1 cellular context compared by ENCODE assay signal in the genomic region with DNA sequence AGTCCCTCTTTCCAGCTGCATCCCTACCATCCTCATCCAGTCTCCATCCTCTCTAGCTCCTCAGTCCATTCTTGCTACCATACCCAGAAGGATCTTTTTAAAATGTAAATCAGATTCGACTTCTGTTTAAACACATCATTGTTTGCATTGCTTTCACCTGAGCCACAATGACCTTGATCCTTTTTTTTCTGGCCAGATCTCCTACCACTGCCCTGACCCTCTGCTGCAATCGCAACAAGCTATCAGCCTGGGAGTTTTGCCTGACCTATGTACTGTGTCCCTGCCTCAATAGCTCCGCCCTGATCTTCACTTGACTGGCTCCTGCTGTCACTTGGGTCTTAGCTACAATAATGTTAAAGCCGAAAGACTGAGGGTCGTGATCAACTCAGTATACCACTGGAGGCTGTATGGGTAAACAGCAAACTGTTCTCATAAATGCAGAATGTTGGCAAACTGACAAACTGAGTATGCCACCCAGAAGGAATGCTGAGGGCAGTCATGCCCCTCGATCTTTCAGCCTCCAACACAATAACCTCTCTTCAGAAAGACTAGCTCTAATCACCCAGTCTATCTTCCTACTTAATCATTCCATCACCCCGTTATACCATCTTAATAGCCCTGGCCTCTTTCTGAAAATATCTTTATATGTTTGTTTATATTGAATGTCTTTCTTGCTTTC.
TF ChIP-seq lines count a peak whose summit lies in the region.

No MANE protein-coding gene starts in this region.

TF ChIP-seq in HepG2, 621 proteins besides CTCF, POLR2A, EP300 and RAD21 (continued from another document and continues in another):
- TF ChIP-seq ZNF407 (CRISPR knock-in tag; IDR thresholded peaks at IDR 0.05; ENCODE audit: not compliant biosample characterization): no peak
- no peak for TF ChIP-seq ZNF543 (CRISPR knock-in tag; IDR thresholded peaks at IDR 0.05)
- TF ChIP-seq ZNF280B (CRISPR knock-in tag; IDR thresholded peaks at IDR 0.05; ENCODE audit: borderline replicate concordance): no peak
- no peak for TF ChIP-seq ZNF484 (CRISPR knock-in tag; IDR thresholded peaks at IDR 0.05; ENCODE audit: borderline replicate concordance, low read depth)
- no peak for TF ChIP-seq TBX3 (IDR thresholded peaks at IDR 0.05; ENCODE audit: borderline replicate concordance)
- TF ChIP-seq KDM1A (CRISPR knock-in tag; IDR thresholded peaks at IDR 0.05): no peak
- no peak for TF ChIP-seq ELF3 (CRISPR knock-in tag; IDR thresholded peaks at IDR 0.05)
- no peak for TF ChIP-seq RBM22 (optimal IDR thresholded peaks at IDR 0.05; ENCODE audit: low read length)
- no peak for TF ChIP-seq FLYWCH1 (CRISPR knock-in tag; IDR thresholded peaks at IDR 0.05)
- no peak for TF ChIP-seq ZNF549 (CRISPR knock-in tag; IDR thresholded peaks at IDR 0.05)
- no peak for TF ChIP-seq MYNN (CRISPR knock-in tag; IDR thresholded peaks at IDR 0.05; ENCODE audit: low read depth)
- no peak for TF ChIP-seq ATF1 (CRISPR knock-in tag; IDR thresholded peaks at IDR 0.05)
- TF ChIP-seq KDM5B (CRISPR knock-in tag; IDR thresholded peaks at IDR 0.05; ENCODE audit: borderline replicate concordance): no peak
- no peak for TF ChIP-seq NFE2L2 (IDR thresholded peaks at IDR 0.05; ENCODE audit: low read length)
- no peak for TF ChIP-seq IRF2 (CRISPR knock-in tag; IDR thresholded peaks at IDR 0.05)
- TF ChIP-seq GLMP (CRISPR knock-in tag; IDR thresholded peaks at IDR 0.05; ENCODE audit: borderline replicate concordance): no peak
- TF ChIP-seq, protein P1, sequence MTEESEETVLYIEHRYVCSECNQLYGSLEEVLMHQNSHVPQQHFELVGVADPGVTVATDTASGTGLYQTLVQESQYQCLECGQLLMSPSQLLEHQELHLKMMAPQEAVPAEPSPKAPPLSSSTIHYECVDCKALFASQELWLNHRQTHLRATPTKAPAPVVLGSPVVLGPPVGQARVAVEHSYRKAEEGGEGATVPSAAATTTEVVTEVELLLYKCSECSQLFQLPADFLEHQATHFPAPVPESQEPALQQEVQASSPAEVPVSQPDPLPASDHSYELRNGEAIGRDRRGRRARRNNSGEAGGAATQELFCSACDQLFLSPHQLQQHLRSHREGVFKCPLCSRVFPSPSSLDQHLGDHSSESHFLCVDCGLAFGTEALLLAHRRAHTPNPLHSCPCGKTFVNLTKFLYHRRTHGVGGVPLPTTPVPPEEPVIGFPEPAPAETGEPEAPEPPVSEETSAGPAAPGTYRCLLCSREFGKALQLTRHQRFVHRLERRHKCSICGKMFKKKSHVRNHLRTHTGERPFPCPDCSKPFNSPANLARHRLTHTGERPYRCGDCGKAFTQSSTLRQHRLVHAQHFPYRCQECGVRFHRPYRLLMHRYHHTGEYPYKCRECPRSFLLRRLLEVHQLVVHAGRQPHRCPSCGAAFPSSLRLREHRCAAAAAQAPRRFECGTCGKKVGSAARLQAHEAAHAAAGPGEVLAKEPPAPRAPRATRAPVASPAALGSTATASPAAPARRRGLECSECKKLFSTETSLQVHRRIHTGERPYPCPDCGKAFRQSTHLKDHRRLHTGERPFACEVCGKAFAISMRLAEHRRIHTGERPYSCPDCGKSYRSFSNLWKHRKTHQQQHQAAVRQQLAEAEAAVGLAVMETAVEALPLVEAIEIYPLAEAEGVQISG (CRISPR knock-in tag; IDR thresholded peaks at IDR 0.05): no peak
- TF ChIP-seq RBAK (CRISPR knock-in tag; IDR thresholded peaks at IDR 0.05): no peak
- TF ChIP-seq ZNF10 (CRISPR knock-in tag; IDR thresholded peaks at IDR 0.05; ENCODE audit: borderline replicate concordance, low read depth): no peak
- no peak for TF ChIP-seq SIN3A (IDR thresholded peaks at IDR 0.05; ENCODE audit: borderline replicate concordance, low read depth, low read length)
- TF ChIP-seq, protein P2, sequence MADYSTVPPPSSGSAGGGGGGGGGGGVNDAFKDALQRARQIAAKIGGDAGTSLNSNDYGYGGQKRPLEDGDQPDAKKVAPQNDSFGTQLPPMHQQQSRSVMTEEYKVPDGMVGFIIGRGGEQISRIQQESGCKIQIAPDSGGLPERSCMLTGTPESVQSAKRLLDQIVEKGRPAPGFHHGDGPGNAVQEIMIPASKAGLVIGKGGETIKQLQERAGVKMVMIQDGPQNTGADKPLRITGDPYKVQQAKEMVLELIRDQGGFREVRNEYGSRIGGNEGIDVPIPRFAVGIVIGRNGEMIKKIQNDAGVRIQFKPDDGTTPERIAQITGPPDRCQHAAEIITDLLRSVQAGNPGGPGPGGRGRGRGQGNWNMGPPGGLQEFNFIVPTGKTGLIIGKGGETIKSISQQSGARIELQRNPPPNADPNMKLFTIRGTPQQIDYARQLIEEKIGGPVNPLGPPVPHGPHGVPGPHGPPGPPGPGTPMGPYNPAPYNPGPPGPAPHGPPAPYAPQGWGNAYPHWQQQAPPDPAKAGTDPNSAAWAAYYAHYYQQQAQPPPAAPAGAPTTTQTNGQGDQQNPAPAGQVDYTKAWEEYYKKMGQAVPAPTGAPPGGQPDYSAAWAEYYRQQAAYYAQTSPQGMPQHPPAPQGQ (CRISPR knock-in tag; IDR thresholded peaks at IDR 0.05; ENCODE audit: borderline replicate concordance): no peak
- TF ChIP-seq ZNF572 (CRISPR knock-in tag; IDR thresholded peaks at IDR 0.05): no peak
- TF ChIP-seq SRF (IDR thresholded peaks at IDR 0.05; ENCODE audit: low read depth, low read length): no peak
- TF ChIP-seq, protein P3, sequence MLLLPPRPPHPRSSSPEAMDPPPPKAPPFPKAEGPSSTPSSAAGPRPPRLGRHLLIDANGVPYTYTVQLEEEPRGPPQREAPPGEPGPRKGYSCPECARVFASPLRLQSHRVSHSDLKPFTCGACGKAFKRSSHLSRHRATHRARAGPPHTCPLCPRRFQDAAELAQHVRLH (CRISPR knock-in tag; IDR thresholded peaks at IDR 0.05; ENCODE audit: borderline replicate concordance, low read depth): no peak
- TF ChIP-seq THYN1 (CRISPR knock-in tag; IDR thresholded peaks at IDR 0.05; ENCODE audit: borderline replicate concordance, low read depth): no peak
- no peak for TF ChIP-seq ZNF720 (CRISPR knock-in tag; IDR thresholded peaks at IDR 0.05)
- TF ChIP-seq SRSF1 (optimal IDR thresholded peaks at IDR 0.05; ENCODE audit: low read depth, low read length): no peak
- TF ChIP-seq, protein P4, sequence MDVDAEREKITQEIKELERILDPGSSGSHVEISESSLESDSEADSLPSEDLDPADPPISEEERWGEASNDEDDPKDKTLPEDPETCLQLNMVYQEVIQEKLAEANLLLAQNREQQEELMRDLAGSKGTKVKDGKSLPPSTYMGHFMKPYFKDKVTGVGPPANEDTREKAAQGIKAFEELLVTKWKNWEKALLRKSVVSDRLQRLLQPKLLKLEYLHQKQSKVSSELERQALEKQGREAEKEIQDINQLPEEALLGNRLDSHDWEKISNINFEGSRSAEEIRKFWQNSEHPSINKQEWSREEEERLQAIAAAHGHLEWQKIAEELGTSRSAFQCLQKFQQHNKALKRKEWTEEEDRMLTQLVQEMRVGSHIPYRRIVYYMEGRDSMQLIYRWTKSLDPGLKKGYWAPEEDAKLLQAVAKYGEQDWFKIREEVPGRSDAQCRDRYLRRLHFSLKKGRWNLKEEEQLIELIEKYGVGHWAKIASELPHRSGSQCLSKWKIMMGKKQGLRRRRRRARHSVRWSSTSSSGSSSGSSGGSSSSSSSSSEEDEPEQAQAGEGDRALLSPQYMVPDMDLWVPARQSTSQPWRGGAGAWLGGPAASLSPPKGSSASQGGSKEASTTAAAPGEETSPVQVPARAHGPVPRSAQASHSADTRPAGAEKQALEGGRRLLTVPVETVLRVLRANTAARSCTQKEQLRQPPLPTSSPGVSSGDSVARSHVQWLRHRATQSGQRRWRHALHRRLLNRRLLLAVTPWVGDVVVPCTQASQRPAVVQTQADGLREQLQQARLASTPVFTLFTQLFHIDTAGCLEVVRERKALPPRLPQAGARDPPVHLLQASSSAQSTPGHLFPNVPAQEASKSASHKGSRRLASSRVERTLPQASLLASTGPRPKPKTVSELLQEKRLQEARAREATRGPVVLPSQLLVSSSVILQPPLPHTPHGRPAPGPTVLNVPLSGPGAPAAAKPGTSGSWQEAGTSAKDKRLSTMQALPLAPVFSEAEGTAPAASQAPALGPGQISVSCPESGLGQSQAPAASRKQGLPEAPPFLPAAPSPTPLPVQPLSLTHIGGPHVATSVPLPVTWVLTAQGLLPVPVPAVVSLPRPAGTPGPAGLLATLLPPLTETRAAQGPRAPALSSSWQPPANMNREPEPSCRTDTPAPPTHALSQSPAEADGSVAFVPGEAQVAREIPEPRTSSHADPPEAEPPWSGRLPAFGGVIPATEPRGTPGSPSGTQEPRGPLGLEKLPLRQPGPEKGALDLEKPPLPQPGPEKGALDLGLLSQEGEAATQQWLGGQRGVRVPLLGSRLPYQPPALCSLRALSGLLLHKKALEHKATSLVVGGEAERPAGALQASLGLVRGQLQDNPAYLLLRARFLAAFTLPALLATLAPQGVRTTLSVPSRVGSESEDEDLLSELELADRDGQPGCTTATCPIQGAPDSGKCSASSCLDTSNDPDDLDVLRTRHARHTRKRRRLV (CRISPR knock-in tag; IDR thresholded peaks at IDR 0.05): no peak
- TF ChIP-seq DPF2 (CRISPR knock-in tag; IDR thresholded peaks at IDR 0.05; ENCODE audit: borderline replicate concordance, low read depth): no peak
- TF ChIP-seq ZBTB44 (CRISPR knock-in tag; IDR thresholded peaks at IDR 0.05): no peak
- TF ChIP-seq ATRX (CRISPR knock-in tag; IDR thresholded peaks at IDR 0.05; ENCODE audit: borderline replicate concordance): no peak
- TF ChIP-seq RNF2 (conservative IDR thresholded peaks at IDR 0.05; ENCODE audit: low read depth): no peak
